Comparison of ENCODE assay signal across 1 cellular context in genomic region chr9:34665381-34666250, GRCh38.
TF ChIP-seq lines count a peak whose summit lies in the region.

No MANE protein-coding gene starts in this region.

TF ChIP-seq in HEK293, 187 proteins besides CTCF, POLR2A, EP300 and RAD21 (continued from another document):
- TF ChIP-seq ZBTB10 (tag by site-specific recombination; IDR thresholded peaks at IDR 0.05) = peak; percentile 72; the same call in 1 of the 2 replicates
- peak; percentile 20; the same call in 1 of the 2 replicates for TF ChIP-seq ZNF335 (tag by site-specific recombination; conservative IDR thresholded peaks at IDR 0.05)
- 0 out of 2 replicates have a peak, but pooled peaks have one; percentile 18 for TF ChIP-seq TSHZ1 (tag by site-specific recombination; IDR thresholded peaks at IDR 0.05; ENCODE audit: borderline replicate concordance)
- TF ChIP-seq KLF10 (tag by site-specific recombination; IDR thresholded peaks at IDR 0.05) = peak; percentile 60
- peak; percentile 95 for TF ChIP-seq ZFHX2 (tag by site-specific recombination; conservative IDR thresholded peaks at IDR 0.05)
- no peak for TF ChIP-seq ZNF580 (tag by site-specific recombination; IDR thresholded peaks at IDR 0.05)
- no peak for TF ChIP-seq ZNF223 (tag by site-specific recombination; IDR thresholded peaks at IDR 0.05)
- TF ChIP-seq ZNF398 (tag by site-specific recombination; IDR thresholded peaks at IDR 0.05) = peak; percentile 87
- no peak for TF ChIP-seq ZBTB49 (tag by site-specific recombination; IDR thresholded peaks at IDR 0.05; ENCODE audit: low read depth)
- no peak for TF ChIP-seq ZNF174 (tag by site-specific recombination; IDR thresholded peaks at IDR 0.05)
- peak; percentile 27 for TF ChIP-seq ZBTB26 (tag by site-specific recombination; optimal IDR thresholded peaks at IDR 0.05)
- TF ChIP-seq ZBTB17 (tag by site-specific recombination; IDR thresholded peaks at IDR 0.05) = peak; percentile 71
- TF ChIP-seq KLF16 (tag by site-specific recombination; IDR thresholded peaks at IDR 0.05) = no peak
- peak; percentile 97 for TF ChIP-seq ZNF629 (tag by site-specific recombination; IDR thresholded peaks at IDR 0.05)
- no peak for TF ChIP-seq ZNF777 (tag by site-specific recombination; IDR thresholded peaks at IDR 0.05; ENCODE audit: borderline replicate concordance)
- 0 out of 2 replicates have a peak, but pooled peaks have one; percentile 59 for TF ChIP-seq PATZ1 (tag by site-specific recombination; IDR thresholded peaks at IDR 0.05)
- peak; percentile 94 for TF ChIP-seq ATF2 (tag by site-specific recombination; IDR thresholded peaks at IDR 0.05; ENCODE audit: low read depth)
- peak; percentile 73 for TF ChIP-seq SP2 (tag by site-specific recombination; IDR thresholded peaks at IDR 0.05)
- TF ChIP-seq GLI4 (tag by site-specific recombination; IDR thresholded peaks at IDR 0.05) = no peak
- peak; percentile 90 for TF ChIP-seq EGR2 (tag by site-specific recombination; IDR thresholded peaks at IDR 0.05; ENCODE audit: low read depth)
- peak; percentile 54 for TF ChIP-seq GLIS2 (tag by site-specific recombination; IDR thresholded peaks at IDR 0.05)
- peak; percentile 84; the same call in 1 of the 2 replicates for TF ChIP-seq ZNF610 (tag by site-specific recombination; IDR thresholded peaks at IDR 0.05; ENCODE audit: borderline replicate concordance)
